Comparison of ENCODE assay signal across 8 cellular contexts in the genomic region with DNA sequence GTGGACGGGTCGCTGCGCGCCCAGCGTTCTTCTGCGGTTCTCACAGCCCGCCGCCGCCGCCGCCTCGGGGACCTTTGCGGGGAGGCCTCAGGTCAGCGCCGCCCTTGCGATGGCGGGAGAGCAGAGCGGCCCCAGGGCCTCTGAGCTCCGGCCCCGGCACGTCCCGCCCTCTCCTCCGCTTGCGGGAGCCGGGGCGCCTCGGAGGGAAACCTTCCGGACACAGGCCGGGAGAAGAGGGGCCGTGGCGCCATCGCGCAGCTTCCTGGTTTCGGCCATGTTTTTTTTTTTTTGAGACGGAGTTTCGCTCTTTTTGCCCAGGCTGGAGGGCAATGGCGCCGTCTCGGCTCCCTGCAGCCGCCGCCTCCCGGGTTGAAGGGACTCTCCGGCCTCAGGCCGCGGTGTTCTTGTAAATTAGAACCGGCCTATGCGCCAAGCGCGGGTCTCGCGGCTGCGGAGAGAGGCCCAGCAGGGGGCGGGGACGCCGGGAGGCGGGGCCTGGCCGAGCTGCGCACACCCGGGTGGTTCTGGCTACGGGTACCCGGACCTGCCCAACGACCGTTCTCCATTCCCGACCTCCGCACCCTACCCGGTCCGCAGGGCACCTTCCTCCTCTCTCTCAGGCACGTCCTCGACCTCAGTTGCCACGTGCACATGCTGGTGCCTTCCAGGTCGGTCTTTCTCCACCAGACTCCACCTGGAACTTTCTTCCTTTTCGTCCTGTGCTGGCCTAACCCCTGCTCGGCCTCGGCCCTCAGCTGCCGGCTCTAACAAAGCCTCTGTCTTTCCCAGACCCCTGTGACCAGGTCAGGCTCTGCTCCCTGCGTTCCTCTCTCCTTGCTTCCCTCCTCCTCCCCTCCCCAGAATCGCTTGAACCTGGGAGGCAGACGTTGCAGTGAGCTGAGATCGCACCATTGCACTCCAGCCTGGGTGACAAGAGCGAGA. TPM values are rescaled to one million over a fixed set of nuclear protein-coding genes. Genes with fewer than 3 reads are reported as not detected.
DNase-seq lines count a peak whose midpoint lies in the region; ATAC-seq and TF ChIP-seq lines count a peak whose summit lies in the region.

No MANE protein-coding gene starts in this region.

- TF ChIP-seq CTCF in Calu3 (IDR thresholded peaks at IDR 0.05; ENCODE audit: unreplicated experiment) (no peak), fibroblast of pulmonary artery (IDR thresholded peaks at IDR 0.05; ENCODE audit: low read length, missing control alignments) (no peak), nephron progenitor cell (IDR thresholded peaks at IDR 0.05) (no peak)

- H3K9me3 Mint-ChIP-seq in Calu3 (ENCODE audit: low read depth, unreplicated experiment) (peaks cover 3% of the 10 kb centered on the region), nephron progenitor cell (peaks cover 54% of the 10 kb centered on the region)
- peaks cover 0 to 4% of the 10 kb centered on the region in 2 donors for H3K9me3 Mint-ChIP-seq in stimulated activated naive CD8-positive, alpha-beta T cell treated with anti-CD3 and anti-CD28 coated beads, Interleukin-15, amount 100 ng/mL, for 72 hours

- BruUV-seq in Calu3 (replicated peaks; lab: Mats Ljungman, UMichigan), result no TSS peak

- H3K4me3 ChIP-seq in fibroblast of pulmonary artery (replicated peaks; ENCODE audit: low read depth, low read length), result peak overlapping the region; percentile 84

- CTCF ChIA-PET in Calu3 (lab: Charles Lee), result interaction anchor here (0.7 to 2.3 kb wide), 7 partner anchors 10 to 47 kb away, joined by 3 to 7 read pairs (median 3); no protein-coding TSS in a partner anchor

- DNase-seq in Calu3, result peak; percentile 91
- DNase-seq in RPMI7951 (ENCODE audit: low read depth), result peak; percentile 67
- DNase-seq in activated effector memory CD4-positive, alpha-beta T cell treated with anti-CD3 and anti-CD28 coated beads, Interleukin-2, amount 50 U/mL, for 16 hours, result peak; percentile 93
- DNase-seq in fibroblast of pulmonary artery (ENCODE audit: low read depth), result peak; percentile 68
- DNase-seq in nephron progenitor cell, result peak; percentile 72
- DNase-seq in stimulated activated naive CD8-positive, alpha-beta T cell treated with anti-CD3 and anti-CD28 coated beads, Interleukin-15, amount 100 ng/mL, for 72 hours, result peak; percentile 70 to 86

- H3K36me3 Mint-ChIP-seq in Calu3 (ENCODE audit: insufficient read depth, unreplicated experiment) (peaks cover 42% of the 10 kb centered on the region), nephron progenitor cell (ENCODE audit: low read depth) (peaks cover 50% of the 10 kb centered on the region)

- H3K27me3 Mint-ChIP-seq in Calu3 (ENCODE audit: unreplicated experiment) (no peaks in the 10 kb centered on the region), nephron progenitor cell (ENCODE audit: low read depth, poor library complexity) (peaks cover 18% of the 10 kb centered on the region)
- H3K27me3 Mint-ChIP-seq in stimulated activated naive CD8-positive, alpha-beta T cell treated with anti-CD3 and anti-CD28 coated beads, Interleukin-15, amount 100 ng/mL, for 72 hours, result no peaks in the 10 kb centered on the region

- ATAC-seq in GM19452 (IDR thresholded peaks at IDR 0.05; ENCODE audit: unreplicated experiment) (peak; percentile 72), HG03565 (IDR thresholded peaks at IDR 0.05; ENCODE audit: unreplicated experiment) (peak; percentile 64)
- ATAC-seq in stimulated activated naive CD8-positive, alpha-beta T cell treated with anti-CD3 and anti-CD28 coated beads, Interleukin-15, amount 100 ng/mL, for 72 hours, result peak; percentile 81

- H3K4me1 Mint-ChIP-seq in Calu3 (ENCODE audit: low read depth, unreplicated experiment) (peaks cover 37% of the 10 kb centered on the region), nephron progenitor cell (peaks cover 13% of the 10 kb centered on the region)
- H3K4me1 Mint-ChIP-seq in stimulated activated naive CD8-positive, alpha-beta T cell treated with anti-CD3 and anti-CD28 coated beads, Interleukin-15, amount 100 ng/mL, for 72 hours, result peaks cover 46% of the 10 kb centered on the region

- peak overlapping the region; percentile 88 for H3K4me3 Mint-ChIP-seq in Calu3 (ENCODE audit: low read depth, unreplicated experiment)
- peak overlapping the region; percentile 94 for H3K4me3 Mint-ChIP-seq in nephron progenitor cell
- H3K4me3 Mint-ChIP-seq in stimulated activated naive CD8-positive, alpha-beta T cell treated with anti-CD3 and anti-CD28 coated beads, Interleukin-15, amount 100 ng/mL, for 72 hours, result peak overlapping the region; percentile 90 to 99

- intact Hi-C loops in Calu3 (cut with micrococcal nuclease; ENCODE audit: unreplicated experiment), result no loop called here

- peak overlapping the region; percentile 93 for H3K27ac Mint-ChIP-seq in Calu3 (ENCODE audit: unreplicated experiment)
- peak overlapping the region; percentile 88 for H3K27ac Mint-ChIP-seq in nephron progenitor cell
- peak overlapping the region; percentile 96 to 97 for H3K27ac Mint-ChIP-seq in stimulated activated naive CD8-positive, alpha-beta T cell treated with anti-CD3 and anti-CD28 coated beads, Interleukin-15, amount 100 ng/mL, for 72 hours

RNA-seq across cellular contexts. Expression of gene MGAT1, which starts 28.8 kb away (rescaled TPM):
- 77.5 and 86.4 TPM in 2 replicates for total RNA-seq in Calu3 (2022)
- total RNA-seq in RPMI7951 (2014; rRNA removed; shearing (Covaris generic)), result 39.0 and 56.8 TPM in 2 replicates

RNA-seq across cellular contexts. Expression of gene ZFP62, which starts 29.7 kb away (rescaled TPM):
- total RNA-seq in Calu3 (2022), result 43.5 and 46.4 TPM in 2 replicates
- 15.0 and 16.0 TPM in 2 replicates for total RNA-seq in RPMI7951 (2014; rRNA removed; shearing (Covaris generic))

Comparison
In these comparisons a context has a peak if more than half of its experiments do, and no peak if none do; other contexts are left out.
1. Peak in every context shown above with its lines: DNase-seq, ATAC-seq and H3K4me3 ChIP-seq.